ENCODE assay signal across 13 cellular contexts in the genomic region with DNA sequence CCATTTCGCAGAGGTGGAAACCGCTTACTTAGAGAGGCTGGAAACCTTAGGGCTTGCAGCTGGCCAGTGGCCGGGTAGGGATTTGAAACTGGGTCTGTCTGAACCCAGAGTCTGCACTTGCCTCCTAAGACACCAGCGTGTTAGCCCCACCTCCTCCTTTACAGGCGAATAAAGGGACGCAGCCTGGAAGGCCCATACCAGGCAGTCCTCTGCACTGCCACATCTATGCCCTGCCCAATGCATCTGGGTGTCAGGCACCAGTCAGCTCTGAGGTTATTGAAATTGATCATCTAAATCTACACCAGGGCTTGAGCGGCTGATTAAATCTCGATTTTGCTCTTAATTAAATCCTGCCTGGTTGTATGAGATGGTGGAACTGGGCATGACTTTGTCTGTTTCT. TPM values are rescaled to one million over a fixed set of nuclear protein-coding genes. Genes with fewer than 3 reads are reported as not detected.
DNase-seq lines count a peak whose midpoint lies in the region; TF ChIP-seq lines count a peak whose summit lies in the region.
"Had no signal": no experiment of that assay in that cellular context is flagged by ENCODE, and none has a peak within 500 bp of the region (broad histone marks: within the 10 kb centered on the region; RNA-seq: fewer than 3 reads in every experiment).

No MANE protein-coding gene starts in this region.

- H3K79me2 ChIP-seq in ACC112 (ENCODE audit: control insufficient read depth, insufficient read depth, low read length, unreplicated experiment): no peaks in the 10 kb centered on the region

- WGBS in mesodermal cell (ENCODE audit: insufficient coverage in 2 of 2), 2 experiments: 34 to 56% methylated on average over 3 to 8 of the region's 8 CpGs
- 90% methylated on average over 8 of the region's 8 CpGs for WGBS in prostate gland

- H3K4me3 ChIP-seq in ACC112 (ENCODE audit: low read depth, low read length) (peak overlapping the region; percentile 74; the same call in 1 of the 2 replicates), mesodermal cell (ENCODE audit: extremely low read depth, insufficient read depth, low read length, poor library complexity, severe bottlenecking) (peak overlapping the region; percentile 44), prostate gland (no peak overlapping the region)

- peak; percentile 75 for DNase-seq in SK-N-DZ (ENCODE audit: low spot score)
- no peak for DNase-seq in DMS79 treated with DMSO at 0.1 percent for 48 hours (lab: John Stamatoyannopoulos, UW)
- DNase-seq in prostate gland (ENCODE audit: low spot score): no peak
- no peak for DNase-seq in NCI-H187 treated with DMSO at 0.1 percent for 48 hours (lab: John Stamatoyannopoulos, UW)
- DNase-seq: activated T-cell treated with anti-CD3 and anti-CD28 coated beads, Interleukin-2, amount 50 U/mL, for 4 hours; NCI-H1105 treated with DMSO at 0.1 percent for 48 hours had no signal

- no peak for TF ChIP-seq POLR2A in prostate gland (IDR thresholded peaks at IDR 0.05)

- no peak overlapping the region for H2AFZ ChIP-seq in ACC112 (ENCODE audit: low read length, unreplicated experiment)

- no peak overlapping the region for H3K27ac ChIP-seq in ACC112 (ENCODE audit: low read depth, low read length)
- no peak overlapping the region for H3K27ac ChIP-seq in mesodermal cell (ENCODE audit: low read depth, low read length, severe bottlenecking)
- H3K27ac ChIP-seq in prostate gland: no peak overlapping the region
- H3K27ac ChIP-seq: BLaER1 had no signal

- H3K9me3 ChIP-seq in mesodermal cell (ENCODE audit: control insufficient read depth, low read length) (no peaks in the 10 kb centered on the region), prostate gland (no peaks in the 10 kb centered on the region)
- H3K9me3 ChIP-seq: BLaER1 had no signal

- H3K4me1 ChIP-seq in ACC112 (ENCODE audit: control insufficient read depth, insufficient read depth, low read length, unreplicated experiment) (no peaks in the 10 kb centered on the region), mesodermal cell (ENCODE audit: control insufficient read depth, insufficient read depth, low read length, poor library complexity, severe bottlenecking) (no peaks in the 10 kb centered on the region), prostate gland (replicated peaks) (no peaks in the 10 kb centered on the region)

- TF ChIP-seq CTCF in prostate gland (IDR thresholded peaks at IDR 0.05): no peak

- H3K36me3 ChIP-seq in ACC112 (ENCODE audit: insufficient read depth, low read length): no peaks in the 10 kb centered on the region
- H3K36me3 ChIP-seq in mesodermal cell (ENCODE audit: control insufficient read depth, insufficient read depth, low read length): no peaks in the 10 kb centered on the region
- no peaks in the 10 kb centered on the region for H3K36me3 ChIP-seq in prostate gland
- H3K36me3 ChIP-seq: BLaER1 had no signal

- H3K27me3 ChIP-seq in ACC112 (ENCODE audit: insufficient read depth, low read length): peaks cover 32% of the 10 kb centered on the region
- H3K27me3 ChIP-seq in prostate gland (replicated peaks; ENCODE audit: insufficient read depth): no peaks in the 10 kb centered on the region

- intact Hi-C loops in prostate gland (cut with DNase I): no loop called here

RNA-seq across cellular contexts. Expression of a gene that starts 19.9 kb away (rescaled TPM):
- polyA plus RNA-seq in SK-N-DZ (2014; cell fraction: cytosol; rRNA removed): 2.3 and 2.6 TPM in 2 replicates
- 1.2 and 3.4 TPM in 2 replicates for polyA plus RNA-seq in SK-N-DZ (2014; cell fraction: nucleus; rRNA removed)
- 1.4 TPM for polyA plus RNA-seq in mesodermal cell (2013, experiment 1 of 2)
- polyA plus RNA-seq in mesodermal cell (2013, experiment 2 of 2): 1.2 TPM
- total RNA-seq in prostate gland: 1 to 10 TPM; 3.1 to 3.8 TPM

RNA-seq across cellular contexts. Expression of a gene that starts 30.2 kb away (rescaled TPM):
- polyA plus RNA-seq in SK-N-DZ (2014; cell fraction: cytosol; rRNA removed): 83.1 and 84.0 TPM in 2 replicates
- 57.5 and 57.8 TPM in 2 replicates for polyA plus RNA-seq in SK-N-DZ (2014; cell fraction: nucleus; rRNA removed)
- 31.5 TPM for polyA plus RNA-seq in mesodermal cell (2013, experiment 1 of 2)
- 29.6 TPM for polyA plus RNA-seq in mesodermal cell (2013, experiment 2 of 2)
- 10 to 100 TPM; 48.0 to 51.6 TPM for total RNA-seq in prostate gland

RNA-seq across cellular contexts. Expression of a gene that starts 30.8 kb away (rescaled TPM):
- 5.0 and 5.9 TPM in 2 replicates for polyA plus RNA-seq in SK-N-DZ (2014; cell fraction: cytosol; rRNA removed)
- 0.73 and 2.0 TPM in 2 replicates for polyA plus RNA-seq in SK-N-DZ (2014; cell fraction: nucleus; rRNA removed)
- polyA plus RNA-seq in mesodermal cell (2013, experiment 1 of 2): not detected
- not detected for polyA plus RNA-seq in mesodermal cell (2013, experiment 2 of 2)
- total RNA-seq in prostate gland: not detected
- total RNA-seq: activated T-cell treated with anti-CD3 and anti-CD28 coated beads, Interleukin-2, amount 50 U/mL, for 4 hours; cardiac septum; mononuclear cell; OCI-LY7; temporal lobe had no signal

RNA-seq across cellular contexts. Expression of a gene that starts 42.2 kb away (rescaled TPM):
- 99.5 and 123 TPM in 2 replicates for polyA plus RNA-seq in SK-N-DZ (2014; cell fraction: cytosol; rRNA removed)
- 54.4 and 69.0 TPM in 2 replicates for polyA plus RNA-seq in SK-N-DZ (2014; cell fraction: nucleus; rRNA removed)
- not detected for polyA plus RNA-seq in mesodermal cell (2013, experiment 1 of 2)
- not detected for polyA plus RNA-seq in mesodermal cell (2013, experiment 2 of 2)
- not detected for total RNA-seq in prostate gland
- total RNA-seq: activated T-cell treated with anti-CD3 and anti-CD28 coated beads, Interleukin-2, amount 50 U/mL, for 4 hours; cardiac septum; mononuclear cell; OCI-LY7; temporal lobe had no signal

Comparison
In these comparisons a context has a peak if more than half of its experiments do, and no peak if none do; other contexts are left out.
1. H3K4me3 ChIP-seq: peak in ACC112 (single experiment) and mesodermal cell (single experiment); none in prostate gland (0 of 2).